In the genomic region with DNA sequence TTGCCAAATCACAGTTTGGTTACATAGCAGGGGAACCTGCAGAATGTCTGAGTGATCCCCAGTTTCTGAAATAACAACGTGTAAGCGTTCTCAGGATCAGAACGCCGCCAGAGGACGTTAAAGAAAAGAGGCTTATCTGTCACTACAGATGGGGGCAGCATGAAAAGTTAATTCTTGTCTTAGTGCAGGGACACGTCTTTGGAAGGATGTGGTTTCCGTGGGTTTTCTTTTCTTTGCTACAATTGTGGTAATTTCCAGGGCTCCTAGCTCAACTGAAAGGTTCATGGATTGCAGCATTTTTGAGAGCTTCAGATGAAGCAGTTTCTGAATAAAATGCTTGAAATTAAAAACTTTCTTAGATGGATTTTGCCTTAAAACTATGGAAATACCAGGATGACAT, we compare ENCODE assay signal across 8 cellular contexts.
DNase-seq lines count a peak whose midpoint lies in the region; ATAC-seq lines count a peak whose summit lies in the region.

No MANE protein-coding gene starts in this region.

- ATAC-seq in HG03571 (IDR thresholded peaks at IDR 0.05; ENCODE audit: unreplicated experiment) = peak; percentile 51
- no peak for ATAC-seq in HG02884 (IDR thresholded peaks at IDR 0.05; ENCODE audit: unreplicated experiment)

- no peaks in the 10 kb centered on the region for H3K36me3 ChIP-seq in muscle layer of duodenum (ENCODE audit: control insufficient read depth in 1 of 2, insufficient read depth in 2 of 2, low read length in 2 of 2)

- H3K9me3 ChIP-seq in muscle layer of duodenum (ENCODE audit: control insufficient read depth in 1 of 2, low read length in 2 of 2) = peaks cover 0 to 4% of the 10 kb centered on the region in 2 donors

- H3K4me1 ChIP-seq in muscle layer of duodenum (ENCODE audit: control insufficient read depth in 1 of 2, insufficient read depth in 2 of 2, low read length in 2 of 2) = no peaks in the 10 kb centered on the region

- no peaks in the 10 kb centered on the region for H3K27me3 ChIP-seq in muscle layer of duodenum (ENCODE audit: low read depth, low read length)

- H3K27ac ChIP-seq in muscle layer of duodenum (ENCODE audit: low read length) = peak overlapping the region; percentile 32
- H3K27ac ChIP-seq in substantia nigra (ENCODE audit: low read depth, low read length, poor library complexity, severe bottlenecking) = no peak overlapping the region

- DNase-seq in GDM1 (lab: John Stamatoyannopoulos, UW) (peak; percentile 88), NCI-H2107 treated with DMSO at 0.1 percent for 48 hours (lab: John Stamatoyannopoulos, UW; ENCODE audit: unreplicated experiment) (no peak), substantia nigra (lab: John Stamatoyannopoulos, UW) (no peak), cortex of kidney (lab: John Stamatoyannopoulos, UW) (no peak)
- peak; percentile 59 for DNase-seq in activated CD4-positive, alpha-beta T cell treated with anti-CD3 and anti-CD28 coated beads for 48 hours

- H3K4me3 ChIP-seq in muscle layer of duodenum (ENCODE audit: low read depth in 1 of 2, low read length in 2 of 2) = no peak overlapping the region

Comparison
In these comparisons a context has a peak if more than half of its experiments do, and no peak if none do; other contexts are left out.
1. DNase-seq: peak in GDM1 (single experiment) and activated CD4-positive, alpha-beta T cell treated with anti-CD3 and anti-CD28 coated beads for 48 hours (single experiment); none in NCI-H2107 treated with DMSO at 0.1 percent for 48 hours (single experiment), substantia nigra (0 of 49) and cortex of kidney (single experiment).